ENCODE assay signal across 24 cellular contexts in the genomic region with DNA sequence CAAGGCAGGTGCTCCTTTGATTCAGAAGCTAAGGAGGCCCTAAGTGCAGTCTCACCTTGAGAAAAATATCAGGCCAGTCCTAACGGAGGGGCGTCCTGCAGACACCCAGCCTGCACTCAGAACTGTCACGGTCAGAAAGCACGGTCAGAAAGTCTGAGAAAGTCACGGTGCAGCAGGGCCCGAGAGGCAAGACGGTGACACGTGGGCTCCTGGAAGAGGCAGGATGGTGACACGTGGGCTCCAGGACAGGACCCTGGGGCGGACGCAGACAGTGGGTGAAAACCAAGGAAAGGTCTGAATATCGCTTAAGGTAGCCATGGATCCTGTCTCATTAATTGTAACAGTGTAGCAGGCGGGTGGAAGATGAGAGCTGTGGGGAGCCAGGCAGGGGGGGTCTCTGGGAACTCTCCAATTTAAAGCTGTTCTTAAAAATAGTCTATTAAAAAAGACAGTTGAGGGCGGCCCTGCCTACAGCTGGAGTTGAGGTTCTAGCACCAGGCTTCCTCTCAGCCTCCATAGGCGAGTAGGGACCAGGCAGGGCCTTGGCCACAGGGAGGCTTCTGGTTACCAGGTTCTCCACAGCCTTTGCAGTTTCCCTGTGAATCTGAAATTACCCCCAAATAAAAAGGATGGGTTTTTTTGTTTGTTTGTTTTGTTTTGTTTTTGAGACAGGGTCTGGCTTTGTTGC.
DNase-seq lines count a peak whose midpoint lies in the region; ATAC-seq, FAIRE-seq and TF ChIP-seq lines count a peak whose summit lies in the region.
"Had no signal": no experiment of that assay in that cellular context is flagged by ENCODE, and none has a peak within 500 bp of the region (broad histone marks: within the 10 kb centered on the region; RNA-seq: fewer than 3 reads in every experiment).

No MANE protein-coding gene starts in this region.

- H3K4me1 Mint-ChIP-seq in GM23338, result peaks cover 31% of the 10 kb centered on the region
- peaks cover 23% of the 10 kb centered on the region for H3K4me1 Mint-ChIP-seq in WTC11

- H3K27ac Mint-ChIP-seq in GM23338, result no peak overlapping the region; the same call in 1 of the 2 replicates
- H3K27ac Mint-ChIP-seq in WTC11, result peak overlapping the region; percentile 89

- H4K20me1 ChIP-seq in GM23338 (replicated peaks; ENCODE audit: insufficient read depth), result peaks cover 16% of the 10 kb centered on the region

- no peak for TF ChIP-seq POLR2A in GM12892 (IDR thresholded peaks at IDR 0.05; ENCODE audit: low read depth, low read length)

- no peak overlapping the region for H3K14ac ChIP-seq in trophoblast cell (ENCODE audit: low read length)

- no peak overlapping the region for H2BK12ac ChIP-seq in trophoblast cell (ENCODE audit: low read length)

- CTCF ChIA-PET in WTC11 (lab: Charles Lee), result interaction anchor here (0.9 to 3.6 kb wide), 3 partner anchors 11 to 85 kb away, joined by 3 to 27 read pairs (median 4); no protein-coding TSS in a partner anchor

- no peaks in the 10 kb centered on the region for H3K9me2 ChIP-seq in GM23338 (ENCODE audit: insufficient read depth)

- no peak overlapping the region for H3K23ac ChIP-seq in trophoblast cell (ENCODE audit: low read length)

- H3K9me3 ChIP-seq in left lung, result no peaks in the 10 kb centered on the region
- H3K9me3 ChIP-seq in trophoblast cell (ENCODE audit: insufficient read depth, low read depth, low read length), result peaks cover 2% of the 10 kb centered on the region
- H3K9me3 ChIP-seq: SJSA1 had no signal

- TF ChIP-seq CTCF in GM23338 (conservative IDR thresholded peaks at IDR 0.05; ENCODE audit: low read depth in 2 of 2) (no peak), WTC11 (IDR thresholded peaks at IDR 0.05) (no peak), left lung (IDR thresholded peaks at IDR 0.05) (no peak), foreskin keratinocyte (conservative IDR thresholded peaks at IDR 0.05) (no peak)

- H3K27ac ChIP-seq in GM23338 (ENCODE audit: low read depth) (peak overlapping the region; percentile 45; the same call in 1 of the 2 replicates), left lung (peak overlapping the region; percentile 68 to 78), trophoblast cell (ENCODE audit: low read depth, low read length) (no peak overlapping the region), foreskin keratinocyte (no peak overlapping the region)
- H3K27ac ChIP-seq: RWPE1, SJSA1 had no signal

- no peaks in the 10 kb centered on the region for H3K27me3 ChIP-seq in GM23338 (ENCODE audit: insufficient read depth)
- peaks cover 0 to 22% of the 10 kb centered on the region in 2 donors for H3K27me3 ChIP-seq in left lung
- no peaks in the 10 kb centered on the region for H3K27me3 ChIP-seq in trophoblast cell (ENCODE audit: insufficient read depth, low read length)
- no peaks in the 10 kb centered on the region for H3K27me3 ChIP-seq in foreskin keratinocyte
- H3K27me3 ChIP-seq: SJSA1 had no signal

- H2AFZ ChIP-seq in GM23338 (no peak overlapping the region), trophoblast cell (ENCODE audit: insufficient read depth, low read length, poor library complexity) (no peak overlapping the region)

- peak overlapping the region; percentile 52 for H3K18ac ChIP-seq in trophoblast cell (ENCODE audit: low read length)

- H2AK5ac ChIP-seq in trophoblast cell (ENCODE audit: low read length), result no peak overlapping the region

- no peaks in the 10 kb centered on the region for H3K9me3 Mint-ChIP-seq in GM23338
- H3K9me3 Mint-ChIP-seq in WTC11, result no peaks in the 10 kb centered on the region

- ATAC-seq in GM23338 (no peak), WTC11 (no peak), left lung (no peak), foreskin keratinocyte (no peak)
- ATAC-seq: HCT116, HepG2, PC-3 had no signal

- no peak overlapping the region for H4K8ac ChIP-seq in trophoblast cell (ENCODE audit: low read depth, low read length)

- no peak overlapping the region for H3K4me2 ChIP-seq in GM23338
- no peak overlapping the region for H3K4me2 ChIP-seq in trophoblast cell (ENCODE audit: low read length)

- H3K36me3 ChIP-seq in GM23338 (ENCODE audit: insufficient read depth) (no peaks in the 10 kb centered on the region), left lung (no peaks in the 10 kb centered on the region), trophoblast cell (ENCODE audit: control insufficient read depth in 1 of 2, insufficient read depth in 2 of 2, low read length in 2 of 2) (peaks cover 18 to 20% of the 10 kb centered on the region in 2 experiments)
- H3K36me3 ChIP-seq: SJSA1 had no signal

- peaks cover 21% of the 10 kb centered on the region for H3F3A ChIP-seq in GM23338 (replicated peaks; ENCODE audit: low read depth)

- no peak overlapping the region for H2BK120ac ChIP-seq in trophoblast cell (ENCODE audit: insufficient read depth, low read length, poor library complexity)

- H3K79me1 ChIP-seq in trophoblast cell (ENCODE audit: low read length), result peaks cover 16% of the 10 kb centered on the region

- H4K12ac ChIP-seq in trophoblast cell (ENCODE audit: low read depth, low read length), result no peak overlapping the region

- no CpG with 5 or more reads among the region's 15 CpGs for WGBS in trophoblast cell (ENCODE audit: extremely low coverage, insufficient coverage, insufficient read length)

- DNase-seq in GM23338 (ENCODE audit: low spot score) (no peak), WTC11 (ENCODE audit: low spot score) (no peak), left lung (peak; percentile 25 to 39), trophoblast cell (no peak), foreskin keratinocyte (no peak), NOMO-1 treated with DMSO at 0.1 percent for 48 hours (lab: John Stamatoyannopoulos, UW; ENCODE audit: unreplicated experiment) (no peak), GM12892 (ENCODE audit: insufficient read length) (no peak)
- DNase-seq in activated naive CD4-positive, alpha-beta T cell treated with anti-CD3 and anti-CD28 coated beads, Interleukin-2, amount 50 U/mL, for 16 hours, result no peak
- DNase-seq: ACHN, AML-193, COR-L47, DMS 273 treated with DMSO at 0.1 percent for 48 hours, DND-41, KG1, NCI-H1417, NCI-H187, NCI-H2107, NCI-H226, NCI-H524 treated with DMSO at 0.1 percent for 48 hours, PC-3 had no signal

- H3K79me2 ChIP-seq in GM23338 (replicated peaks; ENCODE audit: insufficient read depth) (peaks cover 21% of the 10 kb centered on the region), trophoblast cell (ENCODE audit: control insufficient read depth, insufficient read depth, low read length, poor library complexity) (peaks cover 5% of the 10 kb centered on the region)

- H3K9ac ChIP-seq in trophoblast cell (ENCODE audit: low read length), result no peak overlapping the region

- H3K27me3 Mint-ChIP-seq in GM23338 (ENCODE audit: insufficient read depth, low read depth, poor library complexity) (peaks cover 21% of the 10 kb centered on the region), WTC11 (ENCODE audit: low read depth) (no peaks in the 10 kb centered on the region)

- H3K4me3 ChIP-seq in GM23338 (no peak overlapping the region), left lung (no peak overlapping the region), trophoblast cell (ENCODE audit: low read depth, low read length) (no peak overlapping the region)
- H3K4me3 ChIP-seq: SJSA1 had no signal

- POLR2A ChIA-PET in WTC11 (lab: Charles Lee), result no interaction called here

- FAIRE-seq in GM12892 (lab: Jason Lieb, UNC), result no peak
- FAIRE-seq: HepG2 had no signal

- no peak overlapping the region for H4K91ac ChIP-seq in trophoblast cell (ENCODE audit: low read depth, low read length)

- H3K4ac ChIP-seq in trophoblast cell (ENCODE audit: low read depth, low read length), result no peak overlapping the region

- intact Hi-C loops in left lung (cut with DNase I), result no loop called here

- H3K36me3 Mint-ChIP-seq in GM23338 (ENCODE audit: low read depth) (no peaks in the 10 kb centered on the region; the same call in 2 of the 3 replicates), WTC11 (no peaks in the 10 kb centered on the region)

- no peak overlapping the region for H2BK5ac ChIP-seq in trophoblast cell (ENCODE audit: low read depth, low read length, poor library complexity)

- H3K4me1 ChIP-seq in GM23338 (ENCODE audit: insufficient read depth) (peaks cover 18% of the 10 kb centered on the region), left lung (peaks cover 10 to 45% of the 10 kb centered on the region in 2 donors), trophoblast cell (ENCODE audit: control insufficient read depth in 1 of 2, insufficient read depth in 2 of 2, low read length in 2 of 2) (peaks cover 14 to 19% of the 10 kb centered on the region in 2 experiments), foreskin keratinocyte (peaks cover 3% of the 10 kb centered on the region)

- H3K4me3 Mint-ChIP-seq in GM23338 (no peak overlapping the region), WTC11 (no peak overlapping the region)

TF ChIP-seq in GM23338, 12 proteins besides CTCF, POLR2A, EP300 and RAD21 (continues in another document):
- TF ChIP-seq NANOG (IDR thresholded peaks at IDR 0.05; ENCODE audit: borderline replicate concordance) (no peak), JUNB (IDR thresholded peaks at IDR 0.05; ENCODE audit: unreplicated experiment) (no peak), STAT1 (IDR thresholded peaks at IDR 0.05; ENCODE audit: unreplicated experiment) (no peak)

TF ChIP-seq in WTC11, 78 proteins besides CTCF, POLR2A, EP300 and RAD21 (continues in another document):
- TF ChIP-seq EMX1 (CRISPR knock-in tag; IDR thresholded peaks at IDR 0.05), result no peak

Comparison
In these comparisons a context has a peak if more than half of its experiments do, and no peak if none do; other contexts are left out.
1. DNase-seq: peak in left lung (2 of 2); none in GM23338 (single experiment), WTC11 (single experiment), trophoblast cell (0 of 2), foreskin keratinocyte (0 of 2), NOMO-1 treated with DMSO at 0.1 percent for 48 hours (single experiment), activated naive CD4-positive, alpha-beta T cell treated with anti-CD3 and anti-CD28 coated beads, Interleukin-2, amount 50 U/mL, for 16 hours (single experiment) and GM12892 (single experiment).
2. H3K27ac ChIP-seq: peak in GM23338 (single experiment) and left lung (2 of 2); none in trophoblast cell (single experiment) and foreskin keratinocyte (single experiment).